Comparison of ENCODE assay signal across 14 cellular contexts in genomic region chr17:48563385-48563838, GRCh38. TPM values are rescaled to one million over a fixed set of nuclear protein-coding genes. Genes with fewer than 3 reads are reported as not detected.
DNase-seq lines count a peak whose midpoint lies in the region; ATAC-seq and TF ChIP-seq lines count a peak whose summit lies in the region.
"Had no signal": no experiment of that assay in that cellular context is flagged by ENCODE, and none has a peak within 500 bp of the region (broad histone marks: within the 10 kb centered on the region; RNA-seq: fewer than 3 reads in every experiment).

No MANE protein-coding gene starts in this region.

- no peak for TF ChIP-seq CTCF in CD8-positive, alpha-beta T cell (IDR thresholded peaks at IDR 0.05)
- no peak for TF ChIP-seq CTCF in Panc1 (IDR thresholded peaks at IDR 0.05)
- no peak for TF ChIP-seq CTCF in fibroblast of mammary gland (conservative IDR thresholded peaks at IDR 0.05; ENCODE audit: control insufficient read depth, insufficient read depth, low read depth, low read length)
- no peak for TF ChIP-seq CTCF in prostate gland (IDR thresholded peaks at IDR 0.05)

- intact Hi-C loops in CD8-positive, alpha-beta T cell (cut with DNase I, micrococcal nuclease) = no loop called here
- intact Hi-C loops in Panc1 (cut with micrococcal nuclease; ENCODE audit: unreplicated experiment) = no loop called here
- intact Hi-C loops in prostate gland (cut with DNase I) = no loop called here

- no peaks in the 10 kb centered on the region for H3K9me3 ChIP-seq in CD8-positive, alpha-beta T cell (ENCODE audit: low read length)
- no peaks in the 10 kb centered on the region for H3K9me3 ChIP-seq in Panc1 (ENCODE audit: control insufficient read depth, insufficient read depth, low read depth, low read length)
- no peaks in the 10 kb centered on the region for H3K9me3 ChIP-seq in prostate gland
- H3K9me3 ChIP-seq: BLaER1 treated with 17β-estradiol and CSF1 and Interleukin-3, amounts not matched to agents 10 nM and 100 nM had no signal

- H3K36me3 Mint-ChIP-seq in CD8-positive, alpha-beta T cell = no peaks in the 10 kb centered on the region

- no peaks in the 10 kb centered on the region for H3K9me3 Mint-ChIP-seq in CD8-positive, alpha-beta T cell

- TF ChIP-seq POLR2A in prostate gland (IDR thresholded peaks at IDR 0.05) = no peak

- peak overlapping the region; percentile 8 for H3K4me3 Mint-ChIP-seq in CD8-positive, alpha-beta T cell

- no peak for DNase-seq in CD8-positive, alpha-beta T cell
- DNase-seq in Panc1 (ENCODE audit: low read depth, low spot score) (no peak), fibroblast of mammary gland (ENCODE audit: low read depth) (no peak), prostate gland (ENCODE audit: low spot score) (no peak), C1 segment of cervical spinal cord (lab: John Stamatoyannopoulos, UW) (no peak), KG1 (lab: John Stamatoyannopoulos, UW) (no peak), UCSD-AML1 (lab: John Stamatoyannopoulos, UW; ENCODE audit: unreplicated experiment) (no peak)
- no peak for DNase-seq in activated CD4-positive, alpha-beta T cell treated with anti-CD3 and anti-CD28 coated beads, Interleukin-2, amount 50 U/mL, for 4 hours
- DNase-seq: activated CD8-positive, alpha-beta memory T cell treated with anti-CD3 and anti-CD28 coated beads, Interleukin-2, amount 50 U/mL, for 4 hours; amniotic stem cell; effector CD8-positive, alpha-beta T cell; KBM-7; NCI-H226 had no signal

- peaks cover 5% of the 10 kb centered on the region for H3K4me1 Mint-ChIP-seq in CD8-positive, alpha-beta T cell (ENCODE audit: low read depth)

- peaks cover 6% of the 10 kb centered on the region for H3K27me3 Mint-ChIP-seq in CD8-positive, alpha-beta T cell (ENCODE audit: low read depth)

- H3K27me3 ChIP-seq in CD8-positive, alpha-beta T cell (ENCODE audit: insufficient read depth, low read length) = peaks cover under 1% of the 10 kb centered on the region
- H3K27me3 ChIP-seq in Panc1 (ENCODE audit: control insufficient read depth, insufficient read depth, low read length) (no peaks in the 10 kb centered on the region), prostate gland (replicated peaks; ENCODE audit: insufficient read depth) (peaks cover 2% of the 10 kb centered on the region)

- H3K4me1 ChIP-seq in CD8-positive, alpha-beta T cell (ENCODE audit: insufficient read depth, low read length) = peaks cover 4% of the 10 kb centered on the region
- H3K4me1 ChIP-seq in Panc1 (ENCODE audit: control insufficient read depth, insufficient read depth, low read length) = peaks cover 95% of the 10 kb centered on the region
- H3K4me1 ChIP-seq in prostate gland (replicated peaks) = no peaks in the 10 kb centered on the region
- H3K4me1 ChIP-seq: BLaER1 treated with 17β-estradiol and CSF1 and Interleukin-3, amounts not matched to agents 10 nM and 100 nM had no signal

- ATAC-seq in CD8-positive, alpha-beta T cell = no peak
- ATAC-seq in Panc1 = peak; percentile 10; the same call in 1 of the 2 replicates

- CTCF ChIA-PET in CD8-positive, alpha-beta T cell (lab: Charles Lee) = no interaction called here
- CTCF ChIA-PET in Panc1 (lab: Charles Lee) = interaction anchor here (0.5 to 0.7 kb wide), 3 partner anchors 11 to 20 kb away, joined by 3 to 4 read pairs (median 3); no protein-coding TSS in a partner anchor

- H3K27ac Mint-ChIP-seq in CD8-positive, alpha-beta T cell = no peak overlapping the region

- BruUV-seq in Panc1 (replicated peaks; lab: Mats Ljungman, UMichigan) = no TSS peak

- WGBS in prostate gland = 73% methylated on average over 6 of the region's 6 CpGs

- no peaks in the 10 kb centered on the region for H3K36me3 ChIP-seq in CD8-positive, alpha-beta T cell (ENCODE audit: insufficient read depth, low read length)
- peaks cover 4% of the 10 kb centered on the region; the same call in 1 of the 2 replicates for H3K36me3 ChIP-seq in Panc1 (ENCODE audit: control insufficient read depth, insufficient read depth, low read length)
- H3K36me3 ChIP-seq in prostate gland = no peaks in the 10 kb centered on the region
- H3K36me3 ChIP-seq: BLaER1 treated with 17β-estradiol and CSF1 and Interleukin-3, amounts not matched to agents 10 nM and 100 nM had no signal

- H3K27ac ChIP-seq in CD8-positive, alpha-beta T cell (ENCODE audit: low read depth, low read length) = no peak overlapping the region
- peak overlapping the region; percentile 97 for H3K27ac ChIP-seq in Panc1 (ENCODE audit: low read length)
- peak overlapping the region in 1 of 2 donors; percentile 39 for H3K27ac ChIP-seq in prostate gland
- H3K27ac ChIP-seq: BLaER1 treated with 17β-estradiol and CSF1 and Interleukin-3, amounts not matched to agents 10 nM and 100 nM had no signal

- in situ Hi-C loops in Panc1 (cut with HindIII; ENCODE audit: low pct_unique_long_range_greater_than_20kb, low sequenced_read_pairs) = no loop called here

- POLR2A ChIA-PET in CD8-positive, alpha-beta T cell (lab: Charles Lee) = no interaction called here
- POLR2A ChIA-PET in Panc1 (lab: Charles Lee) = no interaction called here

- no peak overlapping the region for H3K4me3 ChIP-seq in CD8-positive, alpha-beta T cell (ENCODE audit: low read depth, low read length)
- H3K4me3 ChIP-seq in Panc1 (ENCODE audit: low read depth in 2 of 2, low read length in 2 of 2) = peak overlapping the region; percentile 16 to 36; a peak in 3 of 4 replicates
- H3K4me3 ChIP-seq in fibroblast of mammary gland (ENCODE audit: control insufficient read depth, low read depth, low read length) = peak overlapping the region; percentile 35
- peak overlapping the region; percentile 37 to 38 for H3K4me3 ChIP-seq in prostate gland
- H3K4me3 ChIP-seq: BLaER1 treated with 17β-estradiol and CSF1 and Interleukin-3, amounts not matched to agents 10 nM and 100 nM had no signal

RNA-seq across cellular contexts. Expression of gene HOXB4, which starts 14.7 kb away (rescaled TPM):
- under 1 TPM; 0.57 to 0.64 TPM for total RNA-seq in CD8-positive, alpha-beta T cell
- 27.9 TPM for total RNA-seq in Panc1 (2021; ENCODE audit: unreplicated experiment)
- polyA plus RNA-seq in Panc1 (2012; ENCODE audit: insufficient read length) = 19.4 TPM
- total RNA-seq in prostate gland = 1 to 10 TPM in 1 of 2 donors, under 1 TPM in 1; 0.41 to 1.1 TPM

RNA-seq across cellular contexts. Expression of gene HOXB2, which starts 18.5 kb away (rescaled TPM):
- 10 to 100 TPM; 13.7 to 15.0 TPM for total RNA-seq in CD8-positive, alpha-beta T cell
- 70.1 TPM for total RNA-seq in Panc1 (2021; ENCODE audit: unreplicated experiment)
- 66.6 TPM for polyA plus RNA-seq in Panc1 (2012; ENCODE audit: insufficient read length)
- 1 to 10 TPM; 4.1 to 9.5 TPM for total RNA-seq in prostate gland

RNA-seq across cellular contexts. Expression of gene HOXB3, which starts 26.6 kb away (rescaled TPM):
- total RNA-seq in CD8-positive, alpha-beta T cell = 1 to 10 TPM; 2.3 to 3.2 TPM
- 127 TPM for total RNA-seq in Panc1 (2021; ENCODE audit: unreplicated experiment)
- polyA plus RNA-seq in Panc1 (2012; ENCODE audit: insufficient read length) = 113 TPM
- total RNA-seq in prostate gland = 10 to 100 TPM in 1 of 2 donors, 1 to 10 TPM in 1; 7.8 to 11.4 TPM

RNA-seq across cellular contexts. Expression of gene HOXB5, which starts 30.2 kb away (rescaled TPM):
- total RNA-seq in CD8-positive, alpha-beta T cell = not detected
- total RNA-seq in Panc1 (2021; ENCODE audit: unreplicated experiment) (67.2 TPM), prostate gland (1 to 10 TPM in 1 of 2 donors, under 1 TPM in 1; 0.36 to 1.1 TPM)
- polyA plus RNA-seq in Panc1 (2012; ENCODE audit: insufficient read length) = 64.4 TPM

RNA-seq across cellular contexts. Expression of gene HOXB1, which starts 32.6 kb away (rescaled TPM):
- total RNA-seq in CD8-positive, alpha-beta T cell = not detected
- not detected for total RNA-seq in Panc1 (2021; ENCODE audit: unreplicated experiment)
- polyA plus RNA-seq in Panc1 (2012; ENCODE audit: insufficient read length) = not detected
- total RNA-seq in prostate gland = not detected

Comparison
In these comparisons a context has a peak if more than half of its experiments do, and no peak if none do; other contexts are left out.
1. RNA of gene HOXB4, which starts 14.7 kb away (total RNA-seq): 27.9 TPM in Panc1 (single experiment); 0.41 to 1.1 TPM in prostate gland and 0.57 to 0.64 TPM in CD8-positive, alpha-beta T cell; every median in the first group is over 10 times any median in the second.
2. RNA of gene HOXB3, which starts 26.6 kb away (total RNA-seq): 127 TPM in Panc1 (single experiment); 7.8 to 11.4 TPM in prostate gland and 2.3 to 3.2 TPM in CD8-positive, alpha-beta T cell; every median in the first group is over 10 times any median in the second.